Comparison of ENCODE assay signal across 21 cellular contexts in genomic region chr3:65893631-65894030, GRCh38.
"Had no signal": no experiment of that assay in that cellular context is flagged by ENCODE, and none has a peak within 500 bp of the region (broad histone marks: within the 10 kb centered on the region; RNA-seq: fewer than 3 reads in every experiment).

No MANE protein-coding gene starts in this region.

- H3K36me3 ChIP-seq: colonic mucosa, gastroesophageal sphincter, heart right ventricle, left lung, prostate gland, upper lobe of left lung had no signal

- H3K27me3 Mint-ChIP-seq: activated naive CD4-positive, alpha-beta T cell treated with anti-CD3 and anti-CD28 coated beads, Interleukin-2, amount 10 ng/mL, durations not matched to agents 7 days and 5 days; natural killer cell treated with Interleukin-12 subunit alpha and Interleukin-12 subunit beta and Interleukin-15 and Interleukin-18, amount 100 ng/mL, for 72 hours; T-cell had no signal

- H3K27me3 ChIP-seq: colonic mucosa, gastroesophageal sphincter, heart right ventricle, left lung, upper lobe of left lung had no signal

- ATAC-seq: gastroesophageal sphincter; heart right ventricle; left lung; natural killer cell treated with Interleukin-12 subunit alpha and Interleukin-12 subunit beta and Interleukin-15 and Interleukin-18, amount 100 ng/mL, for 72 hours; right cardiac atrium; T-cell had no signal

- H3K27ac ChIP-seq: colonic mucosa, gastroesophageal sphincter, heart right ventricle, left lung, prostate gland, SK-N-MC, upper lobe of left lung had no signal

- H3K4me1 Mint-ChIP-seq: activated naive CD4-positive, alpha-beta T cell treated with anti-CD3 and anti-CD28 coated beads, Interleukin-2, amount 10 ng/mL, durations not matched to agents 7 days and 5 days; T-cell had no signal

- DNase-seq: activated CD4-positive, alpha-beta T cell treated with anti-CD3 and anti-CD28 coated beads for 1 hour; activated CD4-positive, alpha-beta T cell treated with anti-CD3 and anti-CD28 coated beads, Interleukin-2, amount 50 U/mL, for 48 hours; activated naive CD4-positive, alpha-beta T cell treated with anti-CD3 and anti-CD28 coated beads, Interleukin-2, amount 10 ng/mL, durations not matched to agents 7 days and 5 days; caudate nucleus; colonic mucosa; heart right ventricle; kidney; left lung; occipital lobe; right cardiac atrium; small intestine; stimulated activated CD4-positive, alpha-beta T cell treated with anti-CD3 and anti-CD28 coated beads, Interleukin-4, amount 100 ng/mL, for 24 hours; stimulated activated CD8-positive, alpha-beta memory T cell treated with anti-CD3 and anti-CD28 coated beads, Interleukin-4, amount 100 ng/mL, for 48 hours; stimulated activated naive CD4-positive, alpha-beta T cell treated with Interleukin-2 at 50 U/mL for 16 hours; substantia nigra; T-cell; upper lobe of left lung had no signal

- H3K27ac Mint-ChIP-seq: activated naive CD4-positive, alpha-beta T cell treated with anti-CD3 and anti-CD28 coated beads, Interleukin-2, amount 10 ng/mL, durations not matched to agents 7 days and 5 days; natural killer cell treated with Interleukin-12 subunit alpha and Interleukin-12 subunit beta and Interleukin-15 and Interleukin-18, amount 100 ng/mL, for 72 hours; T-cell had no signal

- H3K36me3 Mint-ChIP-seq: activated naive CD4-positive, alpha-beta T cell treated with anti-CD3 and anti-CD28 coated beads, Interleukin-2, amount 10 ng/mL, durations not matched to agents 7 days and 5 days; natural killer cell treated with Interleukin-12 subunit alpha and Interleukin-12 subunit beta and Interleukin-15 and Interleukin-18, amount 100 ng/mL, for 72 hours; T-cell had no signal

- H3K4me3 Mint-ChIP-seq: activated naive CD4-positive, alpha-beta T cell treated with anti-CD3 and anti-CD28 coated beads, Interleukin-2, amount 10 ng/mL, durations not matched to agents 7 days and 5 days; natural killer cell treated with Interleukin-12 subunit alpha and Interleukin-12 subunit beta and Interleukin-15 and Interleukin-18, amount 100 ng/mL, for 72 hours; T-cell had no signal

- H3K4me3 ChIP-seq: colonic mucosa, gastroesophageal sphincter, heart right ventricle, left lung, prostate gland, SK-N-MC, upper lobe of left lung had no signal

- H3K9me3 ChIP-seq: colonic mucosa, gastroesophageal sphincter, heart right ventricle, left lung, prostate gland, upper lobe of left lung had no signal

- H3K4me1 ChIP-seq: colonic mucosa, left lung, prostate gland had no signal

- FAIRE-seq: small intestine had no signal
